ENCODE assay signal across 8 cellular contexts in genomic region chr17:59706900-59707181, GRCh38. TPM values are rescaled to one million over a fixed set of nuclear protein-coding genes. Genes with fewer than 3 reads are reported as not detected.
DNase-seq lines count a peak whose midpoint lies in the region; ATAC-seq, FAIRE-seq and TF ChIP-seq lines count a peak whose summit lies in the region.

No MANE protein-coding gene starts in this region.

- H3K27ac ChIP-seq in K562 (ENCODE audit: extremely low read depth, low read depth, low read length) (peak overlapping the region; percentile 99), vagina (peak overlapping the region; percentile 91)

- H3K9me3 ChIP-seq in K562 (replicated peaks; ENCODE audit: control insufficient read depth, insufficient read depth, low read depth, low read length) (no peaks in the 10 kb centered on the region), mucosa of descending colon (no peaks in the 10 kb centered on the region), vagina (no peaks in the 10 kb centered on the region)

- FAIRE-seq in K562 (lab: Jason Lieb, UNC): no peak

- peak overlapping the region; percentile 92 for H3K4me3 ChIP-seq in K562
- peak overlapping the region; percentile 41 for H3K4me3 ChIP-seq in mucosa of descending colon
- peak overlapping the region; percentile 66 to 90 for H3K4me3 ChIP-seq in vagina

- BruUV-seq in K562 (replicated peaks; lab: Mats Ljungman, UMichigan): TSS peak; percentile 73

- peak overlapping the region; percentile 95 for H3K4me2 ChIP-seq in K562 (ENCODE audit: insufficient read depth, low read length)

- TF ChIP-seq POLR2A in K562 (conservative IDR thresholded peaks at IDR 0.05): no peak
- no peak for TF ChIP-seq POLR2A in vagina (IDR thresholded peaks at IDR 0.05)

- H4K20me1 ChIP-seq in K562 (replicated peaks; ENCODE audit: control insufficient read depth, insufficient read depth, low read length): peaks cover 19% of the 10 kb centered on the region

- peak overlapping the region; percentile 30 for H2AFZ ChIP-seq in K562 (ENCODE audit: low read depth, low read length)

- no peak for TF ChIP-seq RAD21 in K562 (CRISPR knock-in tag; conservative IDR thresholded peaks at IDR 0.05 in 1 of 2, IDR thresholded peaks at IDR 0.05 in 1 of 2)

- H3K9ac ChIP-seq in K562 (ENCODE audit: insufficient read depth in 1 of 2, low read depth in 2 of 2, low read length in 2 of 2): peak overlapping the region; percentile 91 to 100

- H3K9me1 ChIP-seq in K562 (ENCODE audit: control insufficient read depth, insufficient read depth, low read length): no peaks in the 10 kb centered on the region

- H3K79me2 ChIP-seq in K562 (ENCODE audit: control insufficient read depth, insufficient read depth, low read length): peaks cover 98% of the 10 kb centered on the region

- in situ Hi-C loops in K562 (cut with MboI): no loop called here

- intact Hi-C loops in K562 (cut with micrococcal nuclease) (loop anchor here (2.0 to 5.0 kb wide), 2 partner anchors 22 to 130 kb away; no protein-coding TSS in a partner anchor), mucosa of descending colon (cut with DNase I, micrococcal nuclease) (no loop called here), vagina (cut with DNase I) (no loop called here)

- TF ChIP-seq CTCF in K562 (IDR thresholded peaks at IDR 0.05 in 2 of 3, conservative IDR thresholded peaks at IDR 0.05 in 1 of 3; ENCODE audit: insufficient read depth in 2 of 3, low read depth in 1 of 3, low read length in 3 of 3) (no peak), mucosa of descending colon (IDR thresholded peaks at IDR 0.05) (no peak), vagina (IDR thresholded peaks at IDR 0.05) (no peak)

- peak; percentile 18 for DNase-seq in stimulated activated naive CD4-positive, alpha-beta T cell treated with Interleukin-2 at 50 U/mL for 16 hours (lab: John Stamatoyannopoulos, UW)
- DNase-seq in stimulated activated naive CD4-positive, alpha-beta T cell (lab: John Stamatoyannopoulos, UW): no peak
- DNase-seq in K562 (ENCODE audit: extremely low read depth in 1 of 4, low spot score in 3 of 4) (no peak), mucosa of descending colon (no peak), vagina (ENCODE audit: extremely low spot score in 2 of 2) (no peak), SIG-M5 (lab: John Stamatoyannopoulos, UW) (no peak)

- H3K4me1 ChIP-seq in K562 (replicated peaks in 1 of 2; ENCODE audit: control insufficient read depth in 2 of 2, insufficient read depth in 2 of 2, low read length in 2 of 2) (peaks cover 13 to 16% of the 10 kb centered on the region in 2 experiments; a peak in 3 of 5 replicates), mucosa of descending colon (ENCODE audit: low read depth) (peaks cover 23% of the 10 kb centered on the region), vagina (peaks cover 33% of the 10 kb centered on the region)

- no peak for ATAC-seq in K562
- ATAC-seq in mucosa of descending colon: no peak
- no peak for ATAC-seq in GM18519 (IDR thresholded peaks at IDR 0.05; ENCODE audit: low FRiP score, unreplicated experiment)
- ATAC-seq in GM21825 (IDR thresholded peaks at IDR 0.05; ENCODE audit: unreplicated experiment): no peak

- CTCF ChIA-PET in K562 (lab: Yijun Ruan, JAX; ENCODE audit: low intra/inter-chr PET ratio): no interaction called here

- no peaks in the 10 kb centered on the region for H3K27me3 ChIP-seq in K562 (ENCODE audit: control insufficient read depth in 2 of 2, insufficient read depth in 2 of 2, low read length in 2 of 2)
- H3K27me3 ChIP-seq in vagina: no peaks in the 10 kb centered on the region

- POLR2A ChIA-PET in K562 (lab: Yijun Ruan, JAX): interaction anchor here (0.7 to 1.9 kb wide), 9 partner anchors 12 to 939 kb away, joined by 3 to 8 read pairs (median 5); partner anchors contain the start of gene CLTC

- peaks cover 38% of the 10 kb centered on the region for H3K36me3 ChIP-seq in K562 (ENCODE audit: control insufficient read depth, insufficient read depth, low read length)
- no peaks in the 10 kb centered on the region for H3K36me3 ChIP-seq in mucosa of descending colon (ENCODE audit: low read depth)
- H3K36me3 ChIP-seq in vagina: peaks cover 0 to 3% of the 10 kb centered on the region in 2 donors

- WGBS in K562 (ENCODE audit: insufficient coverage, low coverage, missing lambda C conversion rate): 0% methylated on average over 14 of the region's 14 CpGs

- no peak for TF ChIP-seq EP300 in K562 (IDR thresholded peaks at IDR 0.05; ENCODE audit: low read length)

TF ChIP-seq in K562, 482 proteins besides CTCF, POLR2A, EP300 and RAD21 (continues in another document):
- TF ChIP-seq ZFX (CRISPR knock-in tag; IDR thresholded peaks at IDR 0.05): peak; percentile 32; the same call in 1 of the 2 replicates
- TF ChIP-seq MXI1 (IDR thresholded peaks at IDR 0.05; ENCODE audit: low read depth, low read length): no peak
- peak; percentile 8; the same call in 1 of the 2 replicates for TF ChIP-seq SMARCE1 (IDR thresholded peaks at IDR 0.05)
- TF ChIP-seq ZKSCAN3 (CRISPR knock-in tag; IDR thresholded peaks at IDR 0.05): no peak
- TF ChIP-seq TEAD1 (CRISPR knock-in tag; IDR thresholded peaks at IDR 0.05): 0 out of 4 replicates have a peak, but pooled peaks of 1 of the 2 experiments have one; percentile 36
- TF ChIP-seq ZNF766 (CRISPR knock-in tag; conservative IDR thresholded peaks at IDR 0.05): peak; percentile 35
- peak; percentile 40; the same call in 1 of the 2 replicates for TF ChIP-seq ZNF431 (CRISPR knock-in tag; IDR thresholded peaks at IDR 0.05)
- no peak for TF ChIP-seq TBL1XR1 (IDR thresholded peaks at IDR 0.05; ENCODE audit: low read length in 2 of 2)
- TF ChIP-seq SMARCC2 (IDR thresholded peaks at IDR 0.05; ENCODE audit: low read depth): 0 out of 2 replicates have a peak, but pooled peaks have one; percentile 51
- TF ChIP-seq CHD1 (IDR thresholded peaks at IDR 0.05; ENCODE audit: low read length): peak; percentile 90
- peak; percentile 68; the same call in 1 of the 2 replicates for TF ChIP-seq EGR1 (conservative IDR thresholded peaks at IDR 0.05)
- TF ChIP-seq THRB (CRISPR knock-in tag; conservative IDR thresholded peaks at IDR 0.05): no peak
- 0 out of 2 replicates have a peak, but pooled peaks have one; percentile 16 for TF ChIP-seq FOXK1 (CRISPR knock-in tag; IDR thresholded peaks at IDR 0.05; ENCODE audit: borderline replicate concordance)
- no peak for TF ChIP-seq IRF2 (CRISPR knock-in tag; IDR thresholded peaks at IDR 0.05)

RNA-seq across cellular contexts. Expression of gene PTRH2, which starts 0.4 kb away (rescaled TPM):
- total RNA-seq in K562 (2011; cell fraction: chromatin; rRNA removed; ENCODE audit: low replicate concordance): 97.2 and 167 TPM in 2 replicates
- 101 and 115 TPM in 2 replicates for total RNA-seq in K562 (2011; cell fraction: nucleolus; rRNA removed)
- 104 and 130 TPM in 2 replicates for total RNA-seq in K562 (2011; cell fraction: nucleoplasm; rRNA removed)
- total RNA-seq in K562 (2014; rRNA removed) (81.0 and 92.0 TPM in 2 replicates), K562 (2014; rRNA removed; fragmentation: Illumina TruSeq; extraction: Trizol) (63.1 and 67.5 TPM in 2 replicates), K562 (2015; rRNA removed; fragmentation: Illumina TruSeq; extraction: Trizol) (50.0 and 57.3 TPM in 2 replicates), K562 (2021) (53.1 and 62.8 TPM in 2 replicates), mucosa of descending colon (10 to 100 TPM; 17.0 to 20.4 (median 20.2) TPM), vagina (43.0 TPM)
- polyA plus RNA-seq in K562 (2011; rRNA removed) (119 and 170 TPM in 2 replicates), K562 (2014; fragmentation: Illumina TruSeq; extraction: Trizol) (110 and 128 TPM in 2 replicates), K562 (2014; fragmentation: Nextera tagmentation; extraction: Ambion mirVana) (100 to 1,000 TPM; 195 to 210 TPM), K562 (2014; rRNA removed) (126 and 138 TPM in 2 replicates)
- polyA plus RNA-seq in K562 (2011; cell fraction: cytosol; rRNA removed): 54.3 and 74.9 TPM in 2 replicates
- polyA plus RNA-seq in K562 (2011; cell fraction: nucleus; rRNA removed): 54.9 and 70.7 TPM in 2 replicates
- polyA plus RNA-seq in K562 (2012): 42.1 and 83.3 TPM in 2 replicates
- polyA minus RNA-seq in K562 (2011; rRNA and poly(A)+ RNA removed): 100 and 107 TPM in 2 replicates
- 16.6 and 22.3 TPM in 2 replicates for polyA minus RNA-seq in K562 (2011; cell fraction: cytosol; rRNA and poly(A)+ RNA removed)
- 18.0 and 34.2 TPM in 2 replicates for polyA minus RNA-seq in K562 (2011; cell fraction: nucleus; rRNA and poly(A)+ RNA removed)

RNA-seq across cellular contexts. Expression of gene VMP1, which starts 0.6 kb away (rescaled TPM):
- total RNA-seq in K562 (2011; cell fraction: chromatin; rRNA removed; ENCODE audit: low replicate concordance): 449 and 662 TPM in 2 replicates
- total RNA-seq in K562 (2011; cell fraction: nucleolus; rRNA removed): 284 and 300 TPM in 2 replicates
- 571 and 861 TPM in 2 replicates for total RNA-seq in K562 (2011; cell fraction: nucleoplasm; rRNA removed)
- total RNA-seq in K562 (2014; rRNA removed): 92.1 and 123 TPM in 2 replicates
- 186 and 216 TPM in 2 replicates for total RNA-seq in K562 (2014; rRNA removed; fragmentation: Illumina TruSeq; extraction: Trizol)
- 127 and 135 TPM in 2 replicates for total RNA-seq in K562 (2015; rRNA removed; fragmentation: Illumina TruSeq; extraction: Trizol)
- total RNA-seq in K562 (2021): 151 and 155 TPM in 2 replicates
- polyA plus RNA-seq in K562 (2011; rRNA removed): 231 and 304 TPM in 2 replicates
- polyA plus RNA-seq in K562 (2011; cell fraction: cytosol; rRNA removed): 55.2 and 104 TPM in 2 replicates
- polyA plus RNA-seq in K562 (2011; cell fraction: nucleus; rRNA removed): 330 and 339 TPM in 2 replicates
- 142 and 172 TPM in 2 replicates for polyA plus RNA-seq in K562 (2012)
- 124 and 146 TPM in 2 replicates for polyA plus RNA-seq in K562 (2014; fragmentation: Illumina TruSeq; extraction: Trizol)
- 100 to 1,000 TPM; 245 to 272 TPM for polyA plus RNA-seq in K562 (2014; fragmentation: Nextera tagmentation; extraction: Ambion mirVana)
- polyA plus RNA-seq in K562 (2014; rRNA removed): 143 and 148 TPM in 2 replicates
- 271 and 285 TPM in 2 replicates for polyA minus RNA-seq in K562 (2011; rRNA and poly(A)+ RNA removed)
- 72.1 and 91.0 TPM in 2 replicates for polyA minus RNA-seq in K562 (2011; cell fraction: cytosol; rRNA and poly(A)+ RNA removed)
- 205 and 259 TPM in 2 replicates for polyA minus RNA-seq in K562 (2011; cell fraction: nucleus; rRNA and poly(A)+ RNA removed)
- 100 to 1,000 TPM; 257 to 361 (median 266) TPM for total RNA-seq in mucosa of descending colon
- total RNA-seq in vagina: 380 TPM

Comparison
In these comparisons a context has a peak if more than half of its experiments do, and no peak if none do; other contexts are left out.
1. H3K4me3 ChIP-seq: peak in every context shown above with its lines; median percentile 92 in K562; 78 in vagina; 41 in mucosa of descending colon.